Comparison of ENCODE assay signal across 11 cellular contexts in genomic region chr2:156455366-156455975, GRCh38. TPM values are rescaled to one million over a fixed set of nuclear protein-coding genes. Genes with fewer than 3 reads are reported as not detected.
DNase-seq lines count a peak whose midpoint lies in the region; ATAC-seq, FAIRE-seq and TF ChIP-seq lines count a peak whose summit lies in the region.
"Had no signal": no experiment of that assay in that cellular context is flagged by ENCODE, and none has a peak within 500 bp of the region (broad histone marks: within the 10 kb centered on the region; RNA-seq: fewer than 3 reads in every experiment).

No MANE protein-coding gene starts in this region.

- intact Hi-C loops in HCT116 (cut with micrococcal nuclease): no loop called here

- H3K9me2 ChIP-seq in HCT116 (ENCODE audit: insufficient read depth): no peaks in the 10 kb centered on the region

- DNase-seq in GM12891 (ENCODE audit: insufficient read length, low spot score): no peak
- peak; percentile 52 for DNase-seq in HCT116 (ENCODE audit: low read depth, low spot score)
- DNase-seq in RCC 7860 (ENCODE audit: low spot score): peak; percentile 80
- peak; percentile 84 for DNase-seq in kidney tubule cell (ENCODE audit: low spot score)
- DNase-seq in NCI-H146 (lab: John Stamatoyannopoulos, UW): no peak
- no peak for DNase-seq in stimulated activated CD4-positive, alpha-beta T cell treated with anti-CD3 and anti-CD28 coated beads, Interleukin-4, amount 100 ng/mL, for 1 hour
- DNase-seq in NCI-H128 (lab: John Stamatoyannopoulos, UW; ENCODE audit: unreplicated experiment): no peak
- DNase-seq: anterior cingulate cortex, heart right ventricle, pancreas had no signal

- no peaks in the 10 kb centered on the region for H3K27me3 ChIP-seq in HCT116 (ENCODE audit: insufficient read depth, low read length)
- H3K27me3 ChIP-seq: heart right ventricle, pancreas had no signal

- peaks cover 73% of the 10 kb centered on the region for H3K79me2 ChIP-seq in HCT116 (ENCODE audit: insufficient read depth, low read length)

- no peak for TF ChIP-seq RAD21 in HCT116 (IDR thresholded peaks at IDR 0.05; ENCODE audit: low read depth)

- H3K9ac ChIP-seq in HCT116 (ENCODE audit: low read length): 0 out of 2 replicates have a peak overlapping the region, but pooled peaks have one; percentile 7

- no peaks in the 10 kb centered on the region for H4K20me1 ChIP-seq in HCT116 (ENCODE audit: insufficient read depth)

- BruUV-seq in HCT116 (replicated peaks; lab: Mats Ljungman, UMichigan): TSS peak; percentile 40

- H2AFZ ChIP-seq in HCT116 (ENCODE audit: low read depth, low read length, poor library complexity, severe bottlenecking): no peak overlapping the region

- FAIRE-seq in GM12891 (lab: Jason Lieb, UNC) (peak; percentile 51), RCC 7860 (lab: Jason Lieb, UNC) (peak; percentile 92)
- FAIRE-seq: pancreas had no signal

- no peaks in the 10 kb centered on the region; a peak in 1 of 4 replicates for H3K36me3 ChIP-seq in HCT116 (ENCODE audit: control insufficient read depth in 1 of 2, insufficient read depth in 2 of 2, low read length in 2 of 2)
- H3K36me3 ChIP-seq: heart right ventricle, pancreas had no signal

- H3K27ac ChIP-seq in HCT116 (ENCODE audit: low read depth, low read length): no peak overlapping the region
- H3K27ac ChIP-seq: heart right ventricle, pancreas had no signal

- no peak for TF ChIP-seq CTCF in HCT116 (IDR thresholded peaks at IDR 0.05 in 2 of 3, conservative IDR thresholded peaks at IDR 0.05 in 1 of 3; ENCODE audit: borderline replicate concordance in 1 of 3, insufficient read depth in 1 of 3, low read depth in 2 of 3, low read length in 2 of 3)

- RAD21 ChIA-PET in HCT116 (lab: Charles Lee; ENCODE audit: low non-redundant PET in 1 of 2, low total read pairs in 2 of 2, uncharacterized antibody in 2 of 2, unreplicated experiment in 2 of 2): no interaction called here

- peak overlapping the region in 1 of 2 experiments; percentile 14; a peak in 2 of 4 replicates for H3K4me3 ChIP-seq in HCT116 (replicated peaks in 1 of 2; ENCODE audit: low read depth in 1 of 2, low read length in 2 of 2)
- H3K4me3 ChIP-seq: heart right ventricle, pancreas had no signal

- H3K4me1 ChIP-seq in HCT116 (ENCODE audit: control insufficient read depth in 1 of 2, insufficient read depth in 2 of 2, low read length in 2 of 2): peaks cover 0 to 45% of the 10 kb centered on the region in 2 experiments; a peak in 2 of 4 replicates

- no peaks in the 10 kb centered on the region for H3K9me3 ChIP-seq in HCT116 (ENCODE audit: control insufficient read depth in 1 of 2, insufficient read depth in 1 of 2, low read depth in 1 of 2, low read length in 2 of 2)
- H3K9me3 ChIP-seq: heart right ventricle, pancreas had no signal

- CTCF ChIA-PET in HCT116 (lab: Charles Lee): no interaction called here

- peak overlapping the region; percentile 67 for H3K4me2 ChIP-seq in HCT116 (ENCODE audit: low read length)

- peak; percentile 85 for ATAC-seq in HCT116
- no peak for ATAC-seq in GM21723 (IDR thresholded peaks at IDR 0.05; ENCODE audit: unreplicated experiment)

- POLR2A ChIA-PET in HCT116 (lab: Charles Lee): no interaction called here

- TF ChIP-seq POLR2A in GM12891 (IDR thresholded peaks at IDR 0.05; ENCODE audit: low read depth, low read length): no peak
- no peak for TF ChIP-seq POLR2A in HCT116 (IDR thresholded peaks at IDR 0.05; ENCODE audit: borderline replicate concordance, extremely low read depth, insufficient read depth, insufficient read length)

TF ChIP-seq in GM12891, 5 proteins besides CTCF, POLR2A, EP300 and RAD21:
- TF ChIP-seq TAF1 (IDR thresholded peaks at IDR 0.05; ENCODE audit: low read depth, low read length) (no peak), SPI1 (IDR thresholded peaks at IDR 0.05; ENCODE audit: low read depth, low read length) (no peak), POLR2AphosphoS5 (IDR thresholded peaks at IDR 0.05; ENCODE audit: low read depth, low read length) (no peak), POU2F2 (IDR thresholded peaks at IDR 0.05; ENCODE audit: low read depth, low read length) (no peak), PAX5 (IDR thresholded peaks at IDR 0.05; ENCODE audit: insufficient read depth, low read length, severe bottlenecking) (no peak)
TF ChIP-seq in GM12891: peak in this region for 0.

TF ChIP-seq in HCT116, 20 proteins besides CTCF, POLR2A, EP300 and RAD21:
- TF ChIP-seq ZNF274 (IDR thresholded peaks at IDR 0.05; ENCODE audit: low read depth, low read length) (no peak), POLR2AphosphoS5 (IDR thresholded peaks at IDR 0.05; ENCODE audit: low read depth, low read length) (no peak), ATF3 (IDR thresholded peaks at IDR 0.05) (no peak), SRF (IDR thresholded peaks at IDR 0.05; ENCODE audit: low read depth) (0 out of 2 replicates have a peak, but pooled peaks have one; percentile 28), ZFX (IDR thresholded peaks at IDR 0.05) (no peak), EZH2 (IDR thresholded peaks at IDR 0.05) (no peak), EZH2phosphoT487 (IDR thresholded peaks at IDR 0.05; ENCODE audit: borderline replicate concordance) (no peak), JUND (IDR thresholded peaks at IDR 0.05) (peak; percentile 30; the same call in 1 of the 2 replicates), ZBTB33 (IDR thresholded peaks at IDR 0.05; ENCODE audit: extremely low read depth, insufficient replicate concordance, low read length) (no peak), SP1 (IDR thresholded peaks at IDR 0.05; ENCODE audit: low read depth) (peak; percentile 50), CEBPB (IDR thresholded peaks at IDR 0.05; ENCODE audit: low read depth) (0 out of 2 replicates have a peak, but pooled peaks have one; percentile 23), REST (IDR thresholded peaks at IDR 0.05; ENCODE audit: low read depth) (no peak), SIN3A (IDR thresholded peaks at IDR 0.05; ENCODE audit: low read depth) (peak; percentile 49; the same call in 1 of the 2 replicates), CBX3 (IDR thresholded peaks at IDR 0.05; ENCODE audit: low read depth) (peak; percentile 48), EGR1 (IDR thresholded peaks at IDR 0.05; ENCODE audit: low read depth) (no peak), MAX (IDR thresholded peaks at IDR 0.05) (no peak), FOSL1 (IDR thresholded peaks at IDR 0.05; ENCODE audit: low read depth) (peak; percentile 50), YY1 (IDR thresholded peaks at IDR 0.05; ENCODE audit: extremely low read depth, insufficient replicate concordance, low read depth, low read length) (no peak), ELF1 (IDR thresholded peaks at IDR 0.05; ENCODE audit: borderline replicate concordance, low read depth) (0 out of 2 replicates have a peak, but pooled peaks have one; percentile 7), TCF7L2 (IDR thresholded peaks at IDR 0.05; ENCODE audit: borderline replicate concordance, extremely low read depth, insufficient read depth, insufficient read length) (no peak)

RNA-seq across cellular contexts. Expression of gene GPD2, which starts 19.3 kb away (rescaled TPM):
- 11.6 TPM for polyA plus RNA-seq in GM12891 (2012; ENCODE audit: low read depth, missing spikeins)
- 80.7 TPM for total RNA-seq in HCT116 (2021; ENCODE audit: unreplicated experiment)
- 28.0 and 28.2 TPM in 2 replicates for polyA plus RNA-seq in HCT116 (2012)

Comparison
In these comparisons a context has a peak if more than half of its experiments do, and no peak if none do; other contexts are left out.
1. DNase-seq: peak in HCT116 (single experiment), RCC 7860 (single experiment) and kidney tubule cell (single experiment); none in GM12891 (single experiment), NCI-H146 (single experiment), stimulated activated CD4-positive, alpha-beta T cell treated with anti-CD3 and anti-CD28 coated beads, Interleukin-4, amount 100 ng/mL, for 1 hour (single experiment) and NCI-H128 (single experiment).